1 cellular context compared by ENCODE assay signal in genomic region chr9:133087429-133088145, GRCh38.
TF ChIP-seq lines count a peak whose summit lies in the region.

No MANE protein-coding gene starts in this region.

TF ChIP-seq in K562, 482 proteins besides CTCF, POLR2A, EP300 and RAD21:
- TF ChIP-seq ZNF436 (CRISPR knock-in tag; IDR thresholded peaks at IDR 0.05), result no peak
- TF ChIP-seq, protein P1, sequence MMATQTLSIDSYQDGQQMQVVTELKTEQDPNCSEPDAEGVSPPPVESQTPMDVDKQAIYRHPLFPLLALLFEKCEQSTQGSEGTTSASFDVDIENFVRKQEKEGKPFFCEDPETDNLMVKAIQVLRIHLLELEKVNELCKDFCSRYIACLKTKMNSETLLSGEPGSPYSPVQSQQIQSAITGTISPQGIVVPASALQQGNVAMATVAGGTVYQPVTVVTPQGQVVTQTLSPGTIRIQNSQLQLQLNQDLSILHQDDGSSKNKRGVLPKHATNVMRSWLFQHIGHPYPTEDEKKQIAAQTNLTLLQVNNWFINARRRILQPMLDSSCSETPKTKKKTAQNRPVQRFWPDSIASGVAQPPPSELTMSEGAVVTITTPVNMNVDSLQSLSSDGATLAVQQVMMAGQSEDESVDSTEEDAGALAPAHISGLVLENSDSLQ (IDR thresholded peaks at IDR 0.05), result peak; percentile 45
